ENCODE assay signal across 8 cellular contexts in genomic region chrX:153554519-153555167, GRCh38. TPM values are rescaled to one million over a fixed set of nuclear protein-coding genes. Genes with fewer than 3 reads are reported as not detected.
DNase-seq lines count a peak whose midpoint lies in the region; ATAC-seq and TF ChIP-seq lines count a peak whose summit lies in the region.

No MANE protein-coding gene starts in this region.

- no peaks in the 10 kb centered on the region for H3K9me3 ChIP-seq in psoas muscle

- peak; percentile 58 for TF ChIP-seq CTCF in psoas muscle (IDR thresholded peaks at IDR 0.05)

- no peaks in the 10 kb centered on the region for H3K36me3 ChIP-seq in psoas muscle (ENCODE audit: insufficient read depth in 1 of 2, low read depth in 1 of 2)

- DNase-seq in DMS153 treated with DMSO at 0.1 percent for 48 hours (lab: John Stamatoyannopoulos, UW; ENCODE audit: unreplicated experiment): peak; percentile 14
- DNase-seq in HS-27A (ENCODE audit: low read depth): peak; percentile 2
- DNase-seq in SKM-1 treated with dmso at 0.1 percent for 144 hours (lab: John Stamatoyannopoulos, UW; ENCODE audit: unreplicated experiment): peak; percentile 53
- peak; percentile 65 for DNase-seq in activated naive CD4-positive, alpha-beta T cell treated with anti-CD3 and anti-CD28 coated beads, Interleukin-2, amount 50 U/mL, for 16 hours
- DNase-seq in head of caudate nucleus: peak; percentile 75 to 93 (median 88)
- DNase-seq in psoas muscle: peak; percentile 67 to 82

- WGBS in psoas muscle, 3 donors: 29 to 42% (median 33%) methylated on average over 14 to 17 of the region's 17 CpGs

- no peaks in the 10 kb centered on the region for H3K4me1 ChIP-seq in psoas muscle

- ATAC-seq in psoas muscle (peak; percentile 69 to 89 (median 78)), GM21825 (IDR thresholded peaks at IDR 0.05; ENCODE audit: unreplicated experiment) (no peak), HG03139 (IDR thresholded peaks at IDR 0.05; ENCODE audit: unreplicated experiment) (no peak)

- intact Hi-C loops in head of caudate nucleus (cut with DNase I): loop anchor here (5.0 kb wide), 1 partner anchor 113 kb away; no protein-coding TSS in a partner anchor
- intact Hi-C loops in psoas muscle (cut with DNase I): loop anchor here (5.0 to 10.0 kb wide), 2 partner anchors 60 to 113 kb away; no protein-coding TSS in a partner anchor

- no peak overlapping the region for H3K4me3 ChIP-seq in psoas muscle

- peaks cover 0 to 4% (median under 1%) of the 10 kb centered on the region in 3 donors for H3K27me3 ChIP-seq in psoas muscle (ENCODE audit: insufficient read depth in 3 of 3, low read length in 2 of 3)

- no peak overlapping the region for H3K27ac ChIP-seq in psoas muscle

RNA-seq across cellular contexts. Expression of gene ATP2B3, which starts 37.2 kb away (rescaled TPM):
- total RNA-seq in psoas muscle: under 1 TPM in 1 of 4 donors, not detected in 3; 0.04 TPM
- under 1 TPM in 2 of 3 donors, not detected in 1; 0.01 TPM for polyA plus RNA-seq in psoas muscle

RNA-seq across cellular contexts. Expression of gene CCNQ, which starts 44.3 kb away (rescaled TPM):
- 10 to 100 TPM; 17.0 to 34.3 (median 20.6) TPM for total RNA-seq in psoas muscle
- polyA plus RNA-seq in psoas muscle: 10 to 100 TPM; 47.8 to 53.5 (median 48.6) TPM

RNA-seq across cellular contexts. Expression of gene BGN, which starts 59.9 kb away (rescaled TPM):
- total RNA-seq in psoas muscle: 10 to 100 TPM; 12.6 to 62.4 (median 23.6) TPM
- polyA plus RNA-seq in psoas muscle: 1 to 10 TPM; 6.7 to 9.9 (median 8.4) TPM

Comparison
In these comparisons a context has a peak if more than half of its experiments do, and no peak if none do; other contexts are left out.
1. DNase-seq: peak in every context shown above with its lines; median percentile 88 in head of caudate nucleus; 74 in psoas muscle; 65 in activated naive CD4-positive, alpha-beta T cell treated with anti-CD3 and anti-CD28 coated beads, Interleukin-2, amount 50 U/mL, for 16 hours; 53 in SKM-1 treated with dmso at 0.1 percent for 144 hours; 14 in DMS153 treated with DMSO at 0.1 percent for 48 hours; 2 in HS-27A.
2. ATAC-seq: peak in psoas muscle (4 of 4); none in GM21825 (single experiment) and HG03139 (single experiment).